19 cellular contexts compared by ENCODE assay signal in the genomic region with DNA sequence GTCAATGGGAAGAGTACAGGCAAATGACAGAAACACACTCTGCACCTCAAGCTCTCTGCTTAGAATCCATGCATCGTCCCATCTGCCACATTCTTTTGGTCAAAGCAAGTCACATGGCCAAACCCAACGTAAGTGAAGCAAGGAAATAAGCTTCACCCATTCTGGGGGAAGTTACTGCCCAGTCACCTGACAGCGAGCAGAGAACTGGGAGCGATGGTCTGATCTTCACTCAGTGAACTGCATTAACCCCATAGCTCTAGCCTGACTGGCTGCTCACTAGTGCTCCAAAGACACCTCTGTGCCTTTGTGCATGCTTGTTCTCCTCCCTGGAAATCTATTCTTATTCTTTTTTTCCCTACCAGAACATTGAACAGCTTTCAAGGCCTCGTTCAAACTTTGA.
DNase-seq lines count a peak whose midpoint lies in the region; ATAC-seq and TF ChIP-seq lines count a peak whose summit lies in the region.
"Had no signal": no experiment of that assay in that cellular context is flagged by ENCODE, and none has a peak within 500 bp of the region (broad histone marks: within the 10 kb centered on the region; RNA-seq: fewer than 3 reads in every experiment).

No MANE protein-coding gene starts in this region.

- H3K27ac ChIP-seq in upper lobe of left lung (peak overlapping the region in 1 of 4 donors; percentile 1), right atrium auricular region (no peak overlapping the region), gastroesophageal sphincter (no peak overlapping the region)

- TF ChIP-seq POLR2A in upper lobe of left lung (IDR thresholded peaks at IDR 0.05) = no peak
- TF ChIP-seq POLR2A in gastroesophageal sphincter (IDR thresholded peaks at IDR 0.05) = no peak

- TF ChIP-seq CTCF in natural killer cell (IDR thresholded peaks at IDR 0.05) (no peak), upper lobe of left lung (IDR thresholded peaks at IDR 0.05) (no peak), right atrium auricular region (IDR thresholded peaks at IDR 0.05) (no peak), gastroesophageal sphincter (IDR thresholded peaks at IDR 0.05) (no peak)

- POLR2A ChIA-PET in T-cell (lab: Charles Lee) = interaction anchor here in 1 of 2 donors (0.7 kb wide), 1 partner anchor 23 kb away, joined by 6 read pairs; no protein-coding TSS in a partner anchor

- no peak for DNase-seq in natural killer cell
- DNase-seq in natural killer cell treated with Interleukin-12 subunit alpha and Interleukin-12 subunit beta and Interleukin-15 and Interleukin-18, amount 100 ng/mL, for 72 hours (ENCODE audit: low spot score) = no peak
- DNase-seq in T-cell = no peak
- peak; percentile 1 for DNase-seq in globus pallidus (ENCODE audit: low spot score)
- DNase-seq in upper lobe of left lung = no peak
- DNase-seq in right atrium auricular region (ENCODE audit: low spot score) = no peak
- DNase-seq in KBM-7 = no peak
- DNase-seq: AML-193, Karpas-422, MM.1S, NCI-H1105 treated with DMSO at 0.1 percent for 48 hours, NCI-H187 treated with DMSO at 0.1 percent for 48 hours, NCI-H2171, NCI-H774, SK-N-SH had no signal

- H3K36me3 Mint-ChIP-seq in natural killer cell = no peaks in the 10 kb centered on the region
- H3K36me3 Mint-ChIP-seq in natural killer cell treated with Interleukin-12 subunit alpha and Interleukin-12 subunit beta and Interleukin-15 and Interleukin-18, amount 100 ng/mL, for 72 hours = peaks cover 9% of the 10 kb centered on the region
- H3K36me3 Mint-ChIP-seq in T-cell = peaks cover 49% of the 10 kb centered on the region

- H3K9me3 ChIP-seq in upper lobe of left lung = no peaks in the 10 kb centered on the region
- no peaks in the 10 kb centered on the region for H3K9me3 ChIP-seq in right atrium auricular region
- no peaks in the 10 kb centered on the region for H3K9me3 ChIP-seq in gastroesophageal sphincter
- H3K9me3 ChIP-seq: SK-N-SH had no signal

- WGBS in upper lobe of left lung, 2 donors = 79 to 83% methylated on average over 5 of the region's 5 CpGs
- WGBS in gastroesophageal sphincter (ENCODE audit: low coverage in 1 of 2), 2 donors = 50 to 67% methylated on average over 1 to 5 of the region's 5 CpGs

- H3K36me3 ChIP-seq in upper lobe of left lung = no peaks in the 10 kb centered on the region
- H3K36me3 ChIP-seq in right atrium auricular region = no peaks in the 10 kb centered on the region
- H3K36me3 ChIP-seq in gastroesophageal sphincter = no peaks in the 10 kb centered on the region

- H3K4me1 ChIP-seq in upper lobe of left lung (no peaks in the 10 kb centered on the region), right atrium auricular region (no peaks in the 10 kb centered on the region), gastroesophageal sphincter (no peaks in the 10 kb centered on the region)

- H3K4me3 Mint-ChIP-seq in natural killer cell (no peak overlapping the region), T-cell (no peak overlapping the region)
- H3K4me3 Mint-ChIP-seq in natural killer cell treated with Interleukin-12 subunit alpha and Interleukin-12 subunit beta and Interleukin-15 and Interleukin-18, amount 100 ng/mL, for 72 hours = no peak overlapping the region

- H3K27me3 Mint-ChIP-seq in natural killer cell (ENCODE audit: low read depth in 2 of 2) (no peaks in the 10 kb centered on the region), T-cell (no peaks in the 10 kb centered on the region)
- H3K27me3 Mint-ChIP-seq in natural killer cell treated with Interleukin-12 subunit alpha and Interleukin-12 subunit beta and Interleukin-15 and Interleukin-18, amount 100 ng/mL, for 72 hours = no peaks in the 10 kb centered on the region

- H3K9me3 Mint-ChIP-seq in natural killer cell = no peaks in the 10 kb centered on the region
- no peaks in the 10 kb centered on the region for H3K9me3 Mint-ChIP-seq in natural killer cell treated with Interleukin-12 subunit alpha and Interleukin-12 subunit beta and Interleukin-15 and Interleukin-18, amount 100 ng/mL, for 72 hours
- H3K9me3 Mint-ChIP-seq in T-cell = no peaks in the 10 kb centered on the region

- no peak for TF ChIP-seq EP300 in upper lobe of left lung (IDR thresholded peaks at IDR 0.05)
- TF ChIP-seq EP300 in gastroesophageal sphincter (IDR thresholded peaks at IDR 0.05) = no peak

- H3K4me1 Mint-ChIP-seq in natural killer cell (peaks cover 21 to 22% of the 10 kb centered on the region in 2 donors), T-cell (peaks cover 9 to 22% (median 15%) of the 10 kb centered on the region in 3 donors)
- H3K4me1 Mint-ChIP-seq in natural killer cell treated with Interleukin-12 subunit alpha and Interleukin-12 subunit beta and Interleukin-15 and Interleukin-18, amount 100 ng/mL, for 72 hours (ENCODE audit: low read depth in 2 of 2) = peaks cover 20 to 21% of the 10 kb centered on the region in 2 donors

- in situ Hi-C loops in KBM-7 (cut with MboI; ENCODE audit: low pct_unique_long_range_greater_than_20kb, low sequenced_read_pairs) = no loop called here

- no peak overlapping the region for H3K4me3 ChIP-seq in upper lobe of left lung
- no peak overlapping the region for H3K4me3 ChIP-seq in right atrium auricular region
- no peak overlapping the region for H3K4me3 ChIP-seq in gastroesophageal sphincter

- ATAC-seq in natural killer cell (no peak), T-cell (replicated peaks in 1 of 4) (no peak), upper lobe of left lung (ENCODE audit: low FRiP score in 2 of 2) (no peak), gastroesophageal sphincter (no peak)
- ATAC-seq in natural killer cell treated with Interleukin-12 subunit alpha and Interleukin-12 subunit beta and Interleukin-15 and Interleukin-18, amount 100 ng/mL, for 72 hours = no peak
- ATAC-seq: HCT116, Panc1, Right ventricle myocardium inferior had no signal

- intact Hi-C loops in natural killer cell (cut with micrococcal nuclease) = no loop called here

- H3K27me3 ChIP-seq in upper lobe of left lung (no peaks in the 10 kb centered on the region), right atrium auricular region (no peaks in the 10 kb centered on the region), gastroesophageal sphincter (no peaks in the 10 kb centered on the region)

- H3K27ac Mint-ChIP-seq in natural killer cell = peak overlapping the region; percentile 51 to 64
- no peak overlapping the region for H3K27ac Mint-ChIP-seq in natural killer cell treated with Interleukin-12 subunit alpha and Interleukin-12 subunit beta and Interleukin-15 and Interleukin-18, amount 100 ng/mL, for 72 hours
- peak overlapping the region; percentile 0 to 40 for H3K27ac Mint-ChIP-seq in T-cell

- CTCF ChIA-PET in T-cell (lab: Charles Lee) = interaction anchor here in 1 of 2 donors (0.7 kb wide), 1 partner anchor 17 kb away, joined by 3 read pairs; no protein-coding TSS in a partner anchor

Comparison
In these comparisons a context has a peak if more than half of its experiments do, and no peak if none do; other contexts are left out.
1. H3K27ac Mint-ChIP-seq: peak in natural killer cell (2 of 2) and T-cell (2 of 2); none in natural killer cell treated with Interleukin-12 subunit alpha and Interleukin-12 subunit beta and Interleukin-15 and Interleukin-18, amount 100 ng/mL, for 72 hours (0 of 2).